In genomic region chr5:14488697-14489096, GRCh38 we compare ENCODE assay signal across 14 cellular contexts.
"Had no signal": no experiment of that assay in that cellular context is flagged by ENCODE, and none has a peak within 500 bp of the region (broad histone marks: within the 10 kb centered on the region; RNA-seq: fewer than 3 reads in every experiment).

No MANE protein-coding gene starts in this region.

- H3K4me3 Mint-ChIP-seq: activated T-helper 17 cell treated with anti-CD3 and anti-CD28 coated beads, Interleukin-2, amount 50 U/mL, for 72 hours; mesothelial cell of epicardium; stimulated activated memory B cell treated with anti-CD40 and anti-IgM and Interleukin-4, amounts not matched to agents 10 μg/mL and 1 μg/mL and 100 μg/mL, for 72 hours had no signal

- H3K27me3 Mint-ChIP-seq: activated T-helper 17 cell treated with anti-CD3 and anti-CD28 coated beads, Interleukin-2, amount 50 U/mL, for 72 hours; stimulated activated memory B cell treated with anti-CD40 and anti-IgM and Interleukin-4, amounts not matched to agents 10 μg/mL and 1 μg/mL and 100 μg/mL, for 72 hours had no signal

- H3K4me1 Mint-ChIP-seq: mesothelial cell of epicardium; stimulated activated memory B cell treated with anti-CD40 and anti-IgM and Interleukin-4, amounts not matched to agents 10 μg/mL and 1 μg/mL and 100 μg/mL, for 72 hours had no signal

- H3K27ac Mint-ChIP-seq: activated T-helper 17 cell treated with anti-CD3 and anti-CD28 coated beads, Interleukin-2, amount 50 U/mL, for 72 hours; mesothelial cell of epicardium; stimulated activated memory B cell treated with anti-CD40 and anti-IgM and Interleukin-4, amounts not matched to agents 10 μg/mL and 1 μg/mL and 100 μg/mL, for 72 hours had no signal

- H3K9me3 Mint-ChIP-seq: activated T-helper 17 cell treated with anti-CD3 and anti-CD28 coated beads, Interleukin-2, amount 50 U/mL, for 72 hours; mesothelial cell of epicardium; stimulated activated memory B cell treated with anti-CD40 and anti-IgM and Interleukin-4, amounts not matched to agents 10 μg/mL and 1 μg/mL and 100 μg/mL, for 72 hours had no signal

- DNase-seq: activated CD4-positive, alpha-beta T cell treated with anti-CD3 and anti-CD28 coated beads for 48 hours; activated naive CD4-positive, alpha-beta T cell treated with anti-CD3 and anti-CD28 coated beads, Interleukin-2, amount 50 U/mL, for 16 hours; amniotic stem cell; brain microvascular endothelial cell; esophagus squamous epithelium; foreskin fibroblast; heart left ventricle; stimulated activated CD4-positive, alpha-beta T cell treated with anti-CD3 and anti-CD28 coated beads, Interleukin-1b, Interleukin-23, amount 100 ng/mL, for 48 hours; trophoblast cell had no signal

- ATAC-seq: activated T-helper 17 cell treated with anti-CD3 and anti-CD28 coated beads, Interleukin-2, amount 50 U/mL, for 72 hours; heart left ventricle; left lung; right cardiac atrium had no signal
